In genomic region chr20:63956664-63957003, GRCh38 we compare ENCODE assay signal across 9 cellular contexts. TPM values are rescaled to one million over a fixed set of nuclear protein-coding genes. Genes with fewer than 3 reads are reported as not detected.
DNase-seq lines count a peak whose midpoint lies in the region; ATAC-seq, FAIRE-seq and TF ChIP-seq lines count a peak whose summit lies in the region.
"Had no signal": no experiment of that assay in that cellular context is flagged by ENCODE, and none has a peak within 500 bp of the region (broad histone marks: within the 10 kb centered on the region; RNA-seq: fewer than 3 reads in every experiment).

No MANE protein-coding gene starts in this region.

- peak overlapping the region; percentile 87 for H3K4me3 ChIP-seq in A673 (ENCODE audit: low read depth, low read length, poor library complexity, severe bottlenecking)
- peak overlapping the region; percentile 88 for H3K4me3 ChIP-seq in RWPE2 (ENCODE audit: severe bottlenecking)
- H3K4me3 ChIP-seq in foreskin fibroblast (ENCODE audit: low read depth in 1 of 2, low read length in 2 of 2) = peak overlapping the region; percentile 38 to 59
- H3K4me3 ChIP-seq in small intestine (ENCODE audit: low read depth in 1 of 2, low read length in 2 of 2) = peak overlapping the region in 1 of 2 donors; percentile 49

- CTCF ChIA-PET in A673 (lab: Charles Lee) = no interaction called here

- H3K4me1 ChIP-seq in A673 (ENCODE audit: insufficient read depth, low read length, poor library complexity, severe bottlenecking) = peaks cover 13% of the 10 kb centered on the region
- H3K4me1 ChIP-seq in RWPE2 (ENCODE audit: insufficient read depth, poor library complexity, severe bottlenecking) = peaks cover 14% of the 10 kb centered on the region
- H3K4me1 ChIP-seq in small intestine (ENCODE audit: control insufficient read depth in 2 of 2, insufficient read depth in 1 of 2, low read depth in 1 of 2, low read length in 1 of 2) = peaks cover 3 to 11% of the 10 kb centered on the region in 2 donors

- H3K36me3 ChIP-seq in A673 (ENCODE audit: insufficient read depth, low read length, poor library complexity, severe bottlenecking) = peaks cover 2% of the 10 kb centered on the region
- peaks cover 19% of the 10 kb centered on the region for H3K36me3 ChIP-seq in RWPE2 (ENCODE audit: low read depth)
- H3K36me3 ChIP-seq in small intestine (ENCODE audit: control insufficient read depth in 2 of 2, insufficient read depth in 2 of 2, low read length in 2 of 2) = no peaks in the 10 kb centered on the region

- no peak for TF ChIP-seq CTCF in A673 (conservative IDR thresholded peaks at IDR 0.05; ENCODE audit: low read depth, low read length)
- TF ChIP-seq CTCF in RWPE2 (IDR thresholded peaks at IDR 0.05; ENCODE audit: poor library complexity, severe bottlenecking) = no peak
- TF ChIP-seq CTCF in foreskin fibroblast (IDR thresholded peaks at IDR 0.05; ENCODE audit: low read depth, low read length) = no peak

- DNase-seq in A673 (ENCODE audit: low spot score) (no peak), RWPE2 (ENCODE audit: low spot score) (no peak), foreskin fibroblast (no peak), small intestine (no peak), DMS153 (lab: John Stamatoyannopoulos, UW) (no peak), NCI-H82 (lab: John Stamatoyannopoulos, UW) (no peak), dermis blood vessel endothelial cell (no peak)

- no peak for FAIRE-seq in small intestine (lab: Jason Lieb, UNC)
- FAIRE-seq: islet of Langerhans had no signal

- H3K27me3 ChIP-seq in A673 (replicated peaks; ENCODE audit: insufficient read depth, low read depth, low read length, poor library complexity) (no peaks in the 10 kb centered on the region), RWPE2 (ENCODE audit: insufficient read depth, poor library complexity, severe bottlenecking) (no peaks in the 10 kb centered on the region), small intestine (ENCODE audit: control insufficient read depth in 2 of 2, insufficient read depth in 2 of 2, low read length in 2 of 2) (no peaks in the 10 kb centered on the region)

- ATAC-seq in GM19455 (IDR thresholded peaks at IDR 0.05; ENCODE audit: unreplicated experiment) (peak; percentile 11), RWPE2 (ENCODE audit: low read depth) (no peak)

- peak overlapping the region; percentile 71 for H3K27ac ChIP-seq in A673 (ENCODE audit: low read depth, low read length, poor library complexity, severe bottlenecking)
- peak overlapping the region; percentile 74 for H3K27ac ChIP-seq in RWPE2 (ENCODE audit: poor library complexity, severe bottlenecking)
- peak overlapping the region; percentile 93 for H3K27ac ChIP-seq in small intestine (ENCODE audit: low read depth in 1 of 2, low read length in 1 of 2)

- 1 to 2% (median 1%) methylated on average over 15 of the region's 15 CpGs for WGBS in small intestine, 3 donors

- BruUV-seq in A673 (replicated peaks; lab: Mats Ljungman, UMichigan) = no TSS peak

- POLR2A ChIA-PET in A673 (lab: Charles Lee; ENCODE audit: low non-redundant PET) = no interaction called here

- H3K9me3 ChIP-seq in A673 (ENCODE audit: low read depth, low read length, poor library complexity, severe bottlenecking) = no peaks in the 10 kb centered on the region
- H3K9me3 ChIP-seq in RWPE2 (ENCODE audit: severe bottlenecking) = no peaks in the 10 kb centered on the region
- H3K9me3 ChIP-seq in small intestine (ENCODE audit: control insufficient read depth, low read depth) = no peaks in the 10 kb centered on the region

- intact Hi-C loops in A673 (cut with micrococcal nuclease; ENCODE audit: unreplicated experiment) = no loop called here

RNA-seq across cellular contexts. Expression of gene UCKL1, which starts 0.4 kb away (rescaled TPM):
- total RNA-seq in A673 (2021) = 48.1 and 53.3 TPM in 2 replicates
- polyA plus RNA-seq in small intestine = 100 to 1,000 TPM in 1 of 3 donors, 10 to 100 TPM in 2; 47.1 to 131 (median 81.1) TPM
- total RNA-seq in dermis blood vessel endothelial cell = 40.7 and 46.4 TPM in 2 replicates

RNA-seq across cellular contexts. Expression of gene ZNF512B, which starts 13.1 kb away (rescaled TPM):
- total RNA-seq in A673 (2021) = 28.9 and 30.8 TPM in 2 replicates
- 1 to 10 TPM; 2.5 to 4.3 (median 3.0) TPM for polyA plus RNA-seq in small intestine
- total RNA-seq in dermis blood vessel endothelial cell = 10.0 and 14.5 TPM in 2 replicates

RNA-seq across cellular contexts. Expression of gene SAMD10, which starts 22.8 kb away (rescaled TPM):
- total RNA-seq in A673 (2021) = 6.3 and 7.2 TPM in 2 replicates
- 1 to 10 TPM; 3.6 to 7.3 (median 5.8) TPM for polyA plus RNA-seq in small intestine
- 4.3 and 6.1 TPM in 2 replicates for total RNA-seq in dermis blood vessel endothelial cell

RNA-seq across cellular contexts. Expression of gene PRPF6, which starts 24.3 kb away (rescaled TPM):
- total RNA-seq in A673 (2021) (86.3 and 93.2 TPM in 2 replicates), dermis blood vessel endothelial cell (79.6 and 94.2 TPM in 2 replicates)
- 10 to 100 TPM; 35.3 to 48.6 (median 47.5) TPM for polyA plus RNA-seq in small intestine
